Comparison of ENCODE assay signal across 17 cellular contexts in genomic region chr12:43742106-43742505, GRCh38. TPM values are rescaled to one million over a fixed set of nuclear protein-coding genes. Genes with fewer than 3 reads are reported as not detected.
DNase-seq lines count a peak whose midpoint lies in the region; TF ChIP-seq lines count a peak whose summit lies in the region.
"Had no signal": no experiment of that assay in that cellular context is flagged by ENCODE, and none has a peak within 500 bp of the region (broad histone marks: within the 10 kb centered on the region; RNA-seq: fewer than 3 reads in every experiment).

No MANE protein-coding gene starts in this region.

- CTCF ChIA-PET in HEK293 (lab: Yijun Ruan, JAX): interaction anchor here (0.5 to 1.4 kb wide), 4 partner anchors 14 to 299 kb away, joined by 3 to 4 read pairs (median 3); no protein-coding TSS in a partner anchor

- no peak for TF ChIP-seq CTCF in HEK293 (tag by site-specific recombination; IDR thresholded peaks at IDR 0.05)
- TF ChIP-seq CTCF in fibroblast of villous mesenchyme (IDR thresholded peaks at IDR 0.05; ENCODE audit: insufficient read depth, low read depth, low read length): no peak

- DNase-seq in adipocyte (ENCODE audit: low read depth): peak; percentile 90
- DNase-seq in fibroblast of villous mesenchyme (ENCODE audit: low read depth): peak; percentile 87
- no peak for DNase-seq in NCI-H1694 (lab: John Stamatoyannopoulos, UW)
- no peak for DNase-seq in SKM-1 (lab: John Stamatoyannopoulos, UW; ENCODE audit: unreplicated experiment)
- DNase-seq in NCI-H1105 (lab: John Stamatoyannopoulos, UW): no peak
- DNase-seq in DMS79 treated with DMSO at 0.1 percent for 48 hours (lab: John Stamatoyannopoulos, UW): no peak
- DNase-seq: activated CD4-positive, alpha-beta T cell treated with anti-CD3 and anti-CD28 coated beads, Interleukin-2, amount 10 ng/mL, durations not matched to agents 24 days and 14 days; activated T-cell treated with anti-CD3 and anti-CD28 coated beads, Interleukin-2, amount 50 U/mL, for 48 hours; amygdala; COR-L47; dorsolateral prefrontal cortex; NCI-H524; ovary; RPMI8226; T-helper 9 cell had no signal

- H2AFZ ChIP-seq in ACC112 (ENCODE audit: low read length, unreplicated experiment): no peak overlapping the region

- peak overlapping the region; percentile 50 for H3K9ac ChIP-seq in adipocyte (ENCODE audit: low read length)

- H3K4me1 ChIP-seq in ACC112 (ENCODE audit: control insufficient read depth, insufficient read depth, low read length, unreplicated experiment): peaks cover 49% of the 10 kb centered on the region
- H3K4me1 ChIP-seq in HEK293 (ENCODE audit: control insufficient read depth, insufficient read depth, low read length): no peaks in the 10 kb centered on the region
- peaks cover 30% of the 10 kb centered on the region for H3K4me1 ChIP-seq in adipocyte (ENCODE audit: control insufficient read depth, insufficient read depth, low read length)

- H3K9me3 ChIP-seq in HEK293 (ENCODE audit: control insufficient read depth, insufficient read depth, low read depth, low read length) (no peaks in the 10 kb centered on the region), adipocyte (ENCODE audit: control insufficient read depth, low read length) (peaks cover 16% of the 10 kb centered on the region)
- H3K9me3 ChIP-seq: ovary had no signal

- H3K36me3 ChIP-seq in ACC112 (ENCODE audit: insufficient read depth, low read length) (peaks cover 42% of the 10 kb centered on the region), HEK293 (ENCODE audit: control insufficient read depth in 2 of 2, insufficient read depth in 1 of 2, low read length in 2 of 2) (peaks cover 27 to 58% of the 10 kb centered on the region in 2 experiments), adipocyte (ENCODE audit: control insufficient read depth, insufficient read depth, low read length, severe bottlenecking) (peaks cover 22% of the 10 kb centered on the region)
- H3K36me3 ChIP-seq: ovary had no signal

- H3K79me2 ChIP-seq in ACC112 (ENCODE audit: control insufficient read depth, insufficient read depth, low read length, unreplicated experiment): no peaks in the 10 kb centered on the region

- H3K27me3 ChIP-seq in ACC112 (ENCODE audit: insufficient read depth, low read length) (no peaks in the 10 kb centered on the region), adipocyte (replicated peaks; ENCODE audit: control insufficient read depth, insufficient read depth, low read length) (no peaks in the 10 kb centered on the region)
- H3K27me3 ChIP-seq: dorsolateral prefrontal cortex, ovary had no signal

- peak overlapping the region; percentile 82 for H3K27ac ChIP-seq in ACC112 (ENCODE audit: low read depth, low read length)
- no peak overlapping the region for H3K27ac ChIP-seq in HEK293 (ENCODE audit: extremely low read depth, low read depth, low read length)
- H3K27ac ChIP-seq: dorsolateral prefrontal cortex, ovary had no signal

- POLR2A ChIA-PET in HEK293 (lab: Yijun Ruan, JAX): no interaction called here

- H3K4me3 ChIP-seq in ACC112 (ENCODE audit: low read depth, low read length): no peak overlapping the region
- no peak overlapping the region for H3K4me3 ChIP-seq in HEK293 (ENCODE audit: low read depth, low read length)
- H3K4me3 ChIP-seq in adipocyte (ENCODE audit: low read length): peak overlapping the region; percentile 39
- H3K4me3 ChIP-seq in fibroblast of villous mesenchyme (ENCODE audit: low read depth, low read length): no peak overlapping the region
- H3K4me3 ChIP-seq: dorsolateral prefrontal cortex, ovary had no signal

TF ChIP-seq in HEK293, 187 proteins besides CTCF, POLR2A, EP300 and RAD21:
- TF ChIP-seq ZNF248 (tag by site-specific recombination; IDR thresholded peaks at IDR 0.05) (no peak), ZNF654 (tag by site-specific recombination; IDR thresholded peaks at IDR 0.05; ENCODE audit: low read depth) (no peak), ZNF501 (tag by site-specific recombination; IDR thresholded peaks at IDR 0.05) (no peak), ZBTB8A (tag by site-specific recombination; IDR thresholded peaks at IDR 0.05) (no peak), ZBTB48 (tag by site-specific recombination; IDR thresholded peaks at IDR 0.05) (no peak), ZNF23 (tag by site-specific recombination; IDR thresholded peaks at IDR 0.05; ENCODE audit: borderline replicate concordance) (no peak), SALL2 (tag by site-specific recombination; IDR thresholded peaks at IDR 0.05; ENCODE audit: borderline replicate concordance) (no peak), HIC1 (tag by site-specific recombination; IDR thresholded peaks at IDR 0.05) (0 out of 2 replicates have a peak, but pooled peaks have one; percentile 13)
TF ChIP-seq in HEK293: peak in this region for 1.

RNA-seq across cellular contexts. Expression of gene PUS7L, which starts 16.5 kb away (rescaled TPM):
- 22.2 and 30.2 TPM in 2 replicates for total RNA-seq in fibroblast of villous mesenchyme

RNA-seq across cellular contexts. Expression of gene IRAK4, which starts 16.6 kb away (rescaled TPM):
- 16.1 and 20.3 TPM in 2 replicates for total RNA-seq in fibroblast of villous mesenchyme

Comparison
In these comparisons a context has a peak if more than half of its experiments do, and no peak if none do; other contexts are left out.
1. DNase-seq: peak in adipocyte (single experiment) and fibroblast of villous mesenchyme (single experiment); none in NCI-H1694 (single experiment), SKM-1 (single experiment), NCI-H1105 (single experiment) and DMS79 treated with DMSO at 0.1 percent for 48 hours (single experiment).